Comparison of ENCODE assay signal across 17 cellular contexts in the genomic region with DNA sequence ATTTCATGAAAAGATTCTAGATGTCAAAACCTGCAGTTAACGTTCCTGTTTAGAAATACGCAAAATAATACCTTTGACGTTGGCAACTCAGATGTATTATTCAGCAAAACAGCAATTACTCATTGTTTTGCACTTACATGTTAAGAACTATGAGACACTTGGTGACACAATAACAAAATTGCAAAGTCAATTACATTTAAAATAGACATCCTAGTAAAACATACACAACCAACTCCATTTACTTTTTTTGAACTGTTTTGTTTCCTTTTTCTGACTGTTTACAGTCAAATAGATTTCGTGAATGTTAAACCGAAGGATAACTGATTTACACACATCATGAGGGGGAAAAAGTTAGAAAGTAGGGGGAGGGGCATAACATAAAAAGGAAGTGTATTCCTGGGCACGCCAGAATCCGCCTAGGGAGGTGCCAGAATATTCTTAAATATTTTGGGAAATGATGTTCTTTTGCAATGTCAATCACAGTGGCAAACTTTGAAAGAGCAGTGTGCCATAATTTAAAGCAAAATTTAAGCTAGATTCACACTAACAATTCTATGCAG.
DNase-seq lines count a peak whose midpoint lies in the region; ATAC-seq and TF ChIP-seq lines count a peak whose summit lies in the region.
"Had no signal": no experiment of that assay in that cellular context is flagged by ENCODE, and none has a peak within 500 bp of the region (broad histone marks: within the 10 kb centered on the region; RNA-seq: fewer than 3 reads in every experiment).

No MANE protein-coding gene starts in this region.

- TF ChIP-seq CTCF in endodermal cell (conservative IDR thresholded peaks at IDR 0.05), result no peak

- no peak overlapping the region for H3K4me3 ChIP-seq in endodermal cell (ENCODE audit: low read length)
- H3K4me3 ChIP-seq: BLaER1, SK-N-MC had no signal

- H3K4me3 Mint-ChIP-seq in endodermal cell, result no peak overlapping the region
- H3K4me3 Mint-ChIP-seq: CD8-positive, alpha-beta memory T cell had no signal

- ATAC-seq in HG03354 (IDR thresholded peaks at IDR 0.05; ENCODE audit: poor library complexity, severe bottlenecking, unreplicated experiment), result no peak
- ATAC-seq in HG02870 (IDR thresholded peaks at IDR 0.05; ENCODE audit: unreplicated experiment), result no peak
- ATAC-seq in HG03108 (IDR thresholded peaks at IDR 0.05; ENCODE audit: unreplicated experiment), result no peak
- no peak for ATAC-seq in GM19023 (IDR thresholded peaks at IDR 0.05; ENCODE audit: unreplicated experiment)
- ATAC-seq: PC-3 had no signal

- H3K9me3 Mint-ChIP-seq in endodermal cell, result no peaks in the 10 kb centered on the region

- no peaks in the 10 kb centered on the region for H3K9me3 ChIP-seq in endodermal cell (ENCODE audit: control insufficient read depth, low read length)

- H3K4me1 ChIP-seq in endodermal cell (ENCODE audit: control insufficient read depth, insufficient read depth, low read length), result peaks cover 10% of the 10 kb centered on the region

- no peak overlapping the region for H3K9ac ChIP-seq in endodermal cell (ENCODE audit: extremely low read depth, low read length, poor library complexity, severe bottlenecking)
- H3K9ac ChIP-seq: BLaER1 had no signal

- 7 to 14% methylated on average over 6 to 7 of the region's 7 CpGs for WGBS in endodermal cell (ENCODE audit: insufficient coverage in 1 of 2, insufficient read length in 1 of 2), 2 experiments

- H3K4me1 Mint-ChIP-seq in endodermal cell, result peaks cover 39% of the 10 kb centered on the region

- H3K27ac ChIP-seq in endodermal cell (ENCODE audit: low read depth, low read length), result peak overlapping the region; percentile 89
- H3K27ac ChIP-seq: BLaER1, SK-N-MC had no signal

- H3K27me3 ChIP-seq in endodermal cell (ENCODE audit: control insufficient read depth, insufficient read depth, low read length, poor library complexity, severe bottlenecking), result peaks cover 95% of the 10 kb centered on the region

- peaks cover 95% of the 10 kb centered on the region for H3K27me3 Mint-ChIP-seq in endodermal cell (ENCODE audit: insufficient read depth)

- H3K36me3 Mint-ChIP-seq in endodermal cell (ENCODE audit: low read depth), result no peaks in the 10 kb centered on the region
- H3K36me3 Mint-ChIP-seq: CD8-positive, alpha-beta memory T cell had no signal

- no peak overlapping the region for H3K27ac Mint-ChIP-seq in endodermal cell

- H3K36me3 ChIP-seq in endodermal cell (ENCODE audit: control insufficient read depth, insufficient read depth, low read length), result no peaks in the 10 kb centered on the region
- H3K36me3 ChIP-seq: BLaER1 had no signal

- in situ Hi-C loops in Caki2 (cut with HindIII; ENCODE audit: low pct_unique_long_range_greater_than_20kb, low sequenced_read_pairs), result no loop called here

- DNase-seq in Caki2 (ENCODE audit: low read depth) (peak; percentile 64), M059J (ENCODE audit: low read depth) (peak; percentile 72), astrocyte of the hippocampus (ENCODE audit: low read depth, low spot score) (peak; percentile 39), endodermal cell (no peak)
- DNase-seq: 8988T; CD8-positive, alpha-beta memory T cell; DMS153; EL; Karpas-422; NCI-H1436 treated with DMSO at 0.1 percent for 48 hours; PC-3 had no signal
